In genomic region chr2:181961167-181961566, GRCh38 we compare ENCODE assay signal across 10 cellular contexts. TPM values are rescaled to one million over a fixed set of nuclear protein-coding genes. Genes with fewer than 3 reads are reported as not detected.
A peak's percentile ranks its signal among the peaks of the same experiment; 100 is the strongest.
DNase-seq lines count a peak whose midpoint lies in the region; ATAC-seq and TF ChIP-seq lines count a peak whose summit lies in the region.
"Not testable (repeated sequence)": the region's sequence is repeated elsewhere in the genome, so short reads cannot be mapped to it uniquely, and the experiment has no call there.
"Had no signal": no experiment of that assay in that cellular context is flagged by ENCODE, and none has a peak within 500 bp of the region (broad histone marks: within the 10 kb centered on the region; RNA-seq: fewer than 3 reads in every experiment).

No MANE protein-coding gene starts in this region.

- H3K27ac Mint-ChIP-seq in activated CD8-positive, alpha-beta T cell treated with anti-CD3 and anti-CD28 coated beads for 36 hours = not testable (repeated sequence)

- TF ChIP-seq CTCF in GM10248 (IDR thresholded peaks at IDR 0.05; ENCODE audit: control extremely low read depth, extremely low read depth, low read depth, missing control alignments) (peak; percentile 20), GM12872 (IDR thresholded peaks at IDR 0.05; ENCODE audit: insufficient read depth, low read depth, low read length) (0 out of 3 replicates have a peak, but pooled peaks have one; percentile 12), OCI-LY3 (IDR thresholded peaks at IDR 0.05; ENCODE audit: low read depth, low read length) (peak; percentile 41)
- not testable (repeated sequence) for TF ChIP-seq CTCF in activated CD8-positive, alpha-beta T cell treated with anti-CD3 and anti-CD28 coated beads for 36 hours (IDR thresholded peaks at IDR 0.05)

- H3K4me2 ChIP-seq in Karpas-422 (ENCODE audit: low read depth, low read length, poor library complexity, severe bottlenecking); OCI-LY3 (ENCODE audit: low read length): not testable (repeated sequence)

- not testable (repeated sequence) for ATAC-seq in activated CD8-positive, alpha-beta T cell treated with anti-CD3 and anti-CD28 coated beads for 36 hours; Right ventricle myocardium superior (ENCODE audit: poor library complexity)

- POLR2A ChIA-PET in GM10248 (lab: Yijun Ruan, JAX); activated CD8-positive, alpha-beta T cell treated with anti-CD3 and anti-CD28 coated beads for 36 hours (lab: Charles Lee): not testable (repeated sequence)

- not testable (repeated sequence) for H3K27me3 ChIP-seq in Karpas-422 (ENCODE audit: low read length); OCI-LY3 (ENCODE audit: low read depth, low read length)

- not testable (repeated sequence) for H2AFZ ChIP-seq in Karpas-422 (ENCODE audit: low read length); OCI-LY3 (ENCODE audit: low read depth, low read length)

- not testable (repeated sequence) for H3K9me3 ChIP-seq in Karpas-422 (ENCODE audit: low read length); OCI-LY3 (ENCODE audit: insufficient read depth, low read length)

- H3K36me3 ChIP-seq in Karpas-422 (ENCODE audit: insufficient read depth, low read length); OCI-LY3 (replicated peaks; ENCODE audit: low read depth, low read length): not testable (repeated sequence)

- not testable (repeated sequence) for H4K20me1 ChIP-seq in Karpas-422 (ENCODE audit: insufficient read depth, low read depth, low read length); OCI-LY3 (ENCODE audit: insufficient read depth, low read length)

- H3K36me3 Mint-ChIP-seq in activated CD8-positive, alpha-beta T cell treated with anti-CD3 and anti-CD28 coated beads for 36 hours (ENCODE audit: low read depth) = not testable (repeated sequence)

- H3K4me3 Mint-ChIP-seq in activated CD8-positive, alpha-beta T cell treated with anti-CD3 and anti-CD28 coated beads for 36 hours = not testable (repeated sequence)

- H3K9me3 Mint-ChIP-seq in activated CD8-positive, alpha-beta T cell treated with anti-CD3 and anti-CD28 coated beads for 36 hours = not testable (repeated sequence)

- H3K27me3 Mint-ChIP-seq in activated CD8-positive, alpha-beta T cell treated with anti-CD3 and anti-CD28 coated beads for 36 hours = not testable (repeated sequence)

- H3K27ac ChIP-seq in Karpas-422 (ENCODE audit: low read length); OCI-LY3 (ENCODE audit: low read length): not testable (repeated sequence)

- intact Hi-C loops in activated CD8-positive, alpha-beta T cell treated with anti-CD3 and anti-CD28 coated beads for 36 hours (cut with micrococcal nuclease); Right ventricle myocardium superior (cut with DNase I): not testable (repeated sequence)

- not testable (repeated sequence) for H3K4me3 ChIP-seq in Karpas-422 (ENCODE audit: low read length); OCI-LY3 (ENCODE audit: low read length)

- H3K79me2 ChIP-seq in Karpas-422 (ENCODE audit: low read length); OCI-LY3 (ENCODE audit: low read length): not testable (repeated sequence)

- H3K4me1 ChIP-seq in Karpas-422 (ENCODE audit: low read length) = not testable (repeated sequence)
- H3K4me1 ChIP-seq in OCI-LY3 (ENCODE audit: low read length) = peaks cover 14% of the 10 kb centered on the region

- H3K4me1 Mint-ChIP-seq in activated CD8-positive, alpha-beta T cell treated with anti-CD3 and anti-CD28 coated beads for 36 hours (ENCODE audit: low read depth) = not testable (repeated sequence)

- not testable (repeated sequence) for DNase-seq in GM10248 (ENCODE audit: extremely low spot score)
- DNase-seq in Karpas-422 (peak; percentile 50), Right ventricle myocardium superior (peak; percentile 40)
- DNase-seq in activated CD8-positive, alpha-beta T cell treated with anti-CD3 and anti-CD28 coated beads for 36 hours = peak; percentile 20

- H3K9me2 ChIP-seq in Karpas-422 (replicated peaks; ENCODE audit: insufficient read depth, low read length) = not testable (repeated sequence)

- not testable (repeated sequence) for H3K9ac ChIP-seq in Karpas-422 (ENCODE audit: low read length); OCI-LY3 (ENCODE audit: low read length)

- CTCF ChIA-PET in GM10248 (lab: Yijun Ruan, JAX) = interaction anchor here (1.0 to 2.8 kb wide), 10 partner anchors 8 to 1838 kb away, joined by 3 to 11 read pairs (median 4); no protein-coding TSS in a partner anchor
- CTCF ChIA-PET in activated CD8-positive, alpha-beta T cell treated with anti-CD3 and anti-CD28 coated beads for 36 hours (lab: Charles Lee) = interaction anchor here (0.8 kb wide), 1 partner anchor 57 kb away, joined by 4 read pairs; no protein-coding TSS in a partner anchor

RNA-seq across cellular contexts. Expression of gene PPP1R1C, which starts 24.5 kb away (rescaled TPM):
- not detected in 2 replicates for total RNA-seq in Karpas-422 (2014; rRNA removed; shearing (Covaris generic); ENCODE audit: low replicate concordance)
- total RNA-seq in activated CD8-positive, alpha-beta T cell treated with anti-CD3 and anti-CD28 coated beads for 36 hours = not detected
- 21.4 TPM for total RNA-seq in Right ventricle myocardium superior
- total RNA-seq: B cell; CD8-positive, alpha-beta T cell; G401; GM23248 had no signal

Comparison
In these comparisons a context has a peak if more than half of its experiments do, and no peak if none do; other contexts are left out.
1. RNA of gene PPP1R1C, which starts 24.5 kb away (total RNA-seq): 21.4 TPM in Right ventricle myocardium superior (single experiment); not detected in Karpas-422 and not detected in activated CD8-positive, alpha-beta T cell treated with anti-CD3 and anti-CD28 coated beads for 36 hours; every median in the first group is over 10 times any median in the second.